10 cellular contexts compared by ENCODE assay signal in genomic region chr3:81723732-81724313, GRCh38. TPM values are rescaled to one million over a fixed set of nuclear protein-coding genes. Genes with fewer than 3 reads are reported as not detected.
DNase-seq lines count a peak whose midpoint lies in the region; ATAC-seq and TF ChIP-seq lines count a peak whose summit lies in the region.
"Had no signal": no experiment of that assay in that cellular context is flagged by ENCODE, and none has a peak within 500 bp of the region (broad histone marks: within the 10 kb centered on the region; RNA-seq: fewer than 3 reads in every experiment).

No MANE protein-coding gene starts in this region.

- intact Hi-C loops in Right ventricle myocardium inferior (cut with DNase I) (no loop called here), cardiac septum (cut with DNase I) (no loop called here), adrenal gland (cut with DNase I) (no loop called here)

- H3K36me3 ChIP-seq in adrenal gland (replicated peaks in 1 of 2): no peaks in the 10 kb centered on the region
- H3K36me3 ChIP-seq: uterus had no signal

- 40 to 50% (median 46%) methylated on average over 4 of the region's 4 CpGs for WGBS in adrenal gland, 4 donors

- no peak overlapping the region for H3K27ac Mint-ChIP-seq in activated CD8-positive, alpha-beta T cell treated with anti-CD3 and anti-CD28 coated beads, Interleukin-2, amount 10 ng/mL, durations not matched to agents 7 days and 5 days

- H3K36me3 Mint-ChIP-seq in activated CD8-positive, alpha-beta T cell treated with anti-CD3 and anti-CD28 coated beads, Interleukin-2, amount 10 ng/mL, durations not matched to agents 7 days and 5 days (ENCODE audit: low read depth): peaks cover 7% of the 10 kb centered on the region

- H3K4me3 Mint-ChIP-seq in activated CD8-positive, alpha-beta T cell treated with anti-CD3 and anti-CD28 coated beads, Interleukin-2, amount 10 ng/mL, durations not matched to agents 7 days and 5 days: no peak overlapping the region

- H3K27me3 Mint-ChIP-seq in activated CD8-positive, alpha-beta T cell treated with anti-CD3 and anti-CD28 coated beads, Interleukin-2, amount 10 ng/mL, durations not matched to agents 7 days and 5 days (ENCODE audit: low read depth): no peaks in the 10 kb centered on the region

- peaks cover 4% of the 10 kb centered on the region for H3K4me1 Mint-ChIP-seq in activated CD8-positive, alpha-beta T cell treated with anti-CD3 and anti-CD28 coated beads, Interleukin-2, amount 10 ng/mL, durations not matched to agents 7 days and 5 days (ENCODE audit: low read depth)

- no peaks in the 10 kb centered on the region for H3K27me3 ChIP-seq in adrenal gland
- H3K27me3 ChIP-seq: uterus had no signal

- POLR2A ChIA-PET in activated CD8-positive, alpha-beta T cell treated with anti-CD3 and anti-CD28 coated beads, Interleukin-2, amount 10 ng/mL, durations not matched to agents 7 days and 5 days (lab: Charles Lee): no interaction called here

- H3K27ac ChIP-seq in adrenal gland: peak overlapping the region in 4 of 5 donors; percentile 32 to 83 (median 72)
- H3K27ac ChIP-seq: uterus had no signal

- H3K4me1 ChIP-seq in adrenal gland (replicated peaks in 1 of 2): peaks cover 0 to 39% of the 10 kb centered on the region in 2 donors
- H3K4me1 ChIP-seq: uterus had no signal

- H3K4me3 ChIP-seq in adrenal gland: no peak overlapping the region
- H3K4me3 ChIP-seq: uterus had no signal

- ATAC-seq in Right ventricle myocardium inferior: peak; percentile 65
- no peak for ATAC-seq in activated CD8-positive, alpha-beta T cell treated with anti-CD3 and anti-CD28 coated beads, Interleukin-2, amount 10 ng/mL, durations not matched to agents 7 days and 5 days

- peak in 1 of 2 donors; percentile 69 for TF ChIP-seq POLR2A in adrenal gland (IDR thresholded peaks at IDR 0.05)

- no peak for TF ChIP-seq CTCF in adrenal gland (IDR thresholded peaks at IDR 0.05)

- CTCF ChIA-PET in activated CD8-positive, alpha-beta T cell treated with anti-CD3 and anti-CD28 coated beads, Interleukin-2, amount 10 ng/mL, durations not matched to agents 7 days and 5 days (lab: Charles Lee): no interaction called here

- H3K9me3 ChIP-seq in adrenal gland (replicated peaks in 1 of 3): no peaks in the 10 kb centered on the region
- H3K9me3 ChIP-seq: uterus had no signal

- no peaks in the 10 kb centered on the region for H3K9me3 Mint-ChIP-seq in activated CD8-positive, alpha-beta T cell treated with anti-CD3 and anti-CD28 coated beads, Interleukin-2, amount 10 ng/mL, durations not matched to agents 7 days and 5 days (ENCODE audit: insufficient read depth)

- no peak for DNase-seq in Right ventricle myocardium inferior (ENCODE audit: missing footprints)
- DNase-seq in cardiac septum (ENCODE audit: low spot score): no peak
- DNase-seq in adrenal gland: peak in 4 of 7 donors; percentile 27 to 51 (median 40)
- peak; percentile 10 for DNase-seq in hepatic stellate cell (ENCODE audit: low spot score)
- DNase-seq in C1 segment of cervical spinal cord (lab: John Stamatoyannopoulos, UW): no peak
- DNase-seq in activated CD8-positive, alpha-beta T cell treated with anti-CD3 and anti-CD28 coated beads, Interleukin-2, amount 10 ng/mL, durations not matched to agents 7 days and 5 days: no peak
- DNase-seq in activated CD4-positive, CD25-positive, alpha-beta regulatory T cell treated with anti-CD3 and anti-CD28 coated beads, Interleukin-2, amount 50 U/mL, for 72 hours: no peak
- DNase-seq in NCI-H526 treated with DMSO at 0.1 percent for 48 hours (lab: John Stamatoyannopoulos, UW): no peak
- DNase-seq: effector CD4-positive, alpha-beta T cell; uterus had no signal

RNA-seq across cellular contexts. Expression of gene GBE1, which starts 37.6 kb away (rescaled TPM):
- 88.6 TPM for total RNA-seq in Right ventricle myocardium inferior
- 102 TPM for total RNA-seq in cardiac septum
- total RNA-seq in adrenal gland: 100 to 1,000 TPM in 1 of 8 donors, 10 to 100 TPM in 7; 53.3 to 104 (median 82.4) TPM
- 10 to 100 TPM; 16.0 to 97.0 (median 30.9) TPM for polyA plus RNA-seq in adrenal gland
- total RNA-seq in activated CD8-positive, alpha-beta T cell treated with anti-CD3 and anti-CD28 coated beads, Interleukin-2, amount 10 ng/mL, durations not matched to agents 7 days and 5 days: 10 to 100 TPM; 29.8 to 33.3 TPM

Comparison
In these comparisons a context has a peak if more than half of its experiments do, and no peak if none do; other contexts are left out.
1. DNase-seq: peak in adrenal gland (4 of 7) and hepatic stellate cell (single experiment); none in Right ventricle myocardium inferior (single experiment), cardiac septum (single experiment), C1 segment of cervical spinal cord (0 of 14), activated CD8-positive, alpha-beta T cell treated with anti-CD3 and anti-CD28 coated beads, Interleukin-2, amount 10 ng/mL, durations not matched to agents 7 days and 5 days (single experiment), activated CD4-positive, CD25-positive, alpha-beta regulatory T cell treated with anti-CD3 and anti-CD28 coated beads, Interleukin-2, amount 50 U/mL, for 72 hours (single experiment) and NCI-H526 treated with DMSO at 0.1 percent for 48 hours (single experiment).